ENCODE assay signal across 9 cellular contexts in the genomic region with DNA sequence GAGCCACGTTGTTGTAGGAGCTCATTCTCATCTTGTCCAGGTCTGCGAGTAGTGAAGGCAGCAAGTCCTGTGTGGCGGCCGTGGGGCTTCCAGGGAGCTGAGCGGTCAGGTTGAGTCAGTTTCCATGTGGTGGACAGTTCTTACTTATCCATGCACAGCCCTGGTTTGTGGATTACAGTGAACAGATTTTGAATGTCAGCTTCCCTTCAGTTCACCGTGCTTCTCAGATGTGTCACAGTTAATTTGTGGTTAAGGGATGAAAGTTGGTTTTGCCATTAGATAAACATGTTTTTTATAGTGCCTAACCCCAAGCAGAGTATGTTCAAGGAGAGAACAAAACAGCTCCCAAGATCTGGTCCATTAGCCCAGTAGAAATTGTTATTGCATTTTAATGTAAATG.
DNase-seq lines count a peak whose midpoint lies in the region; ATAC-seq and TF ChIP-seq lines count a peak whose summit lies in the region.
"Had no signal": no experiment of that assay in that cellular context is flagged by ENCODE, and none has a peak within 500 bp of the region (broad histone marks: within the 10 kb centered on the region; RNA-seq: fewer than 3 reads in every experiment).

No MANE protein-coding gene starts in this region.

- H3K9me3 Mint-ChIP-seq in activated CD8-positive, alpha-beta T cell treated with anti-CD3 and anti-CD28 coated beads, Interleukin-2, amount 10 ng/mL, durations not matched to agents 7 days and 5 days (ENCODE audit: insufficient read depth): no peaks in the 10 kb centered on the region

- no peak overlapping the region for H3K4me3 ChIP-seq in hepatocyte
- H3K4me3 ChIP-seq: thoracic aorta had no signal

- CTCF ChIA-PET in activated CD8-positive, alpha-beta T cell treated with anti-CD3 and anti-CD28 coated beads, Interleukin-2, amount 10 ng/mL, durations not matched to agents 7 days and 5 days (lab: Charles Lee): interaction anchor here (0.5 to 1.5 kb wide), 8 partner anchors 9 to 251 kb away, joined by 3 to 4 read pairs (median 3); no protein-coding TSS in a partner anchor

- no peaks in the 10 kb centered on the region for H3K9me3 ChIP-seq in hepatocyte (ENCODE audit: low read depth)
- H3K9me3 ChIP-seq: thoracic aorta had no signal

- H3K4me1 Mint-ChIP-seq in activated CD8-positive, alpha-beta T cell treated with anti-CD3 and anti-CD28 coated beads, Interleukin-2, amount 10 ng/mL, durations not matched to agents 7 days and 5 days (ENCODE audit: low read depth): peaks cover 75% of the 10 kb centered on the region

- peaks cover 13% of the 10 kb centered on the region for H3K4me1 ChIP-seq in hepatocyte (ENCODE audit: insufficient read depth)

- ATAC-seq in activated CD8-positive, alpha-beta T cell treated with anti-CD3 and anti-CD28 coated beads, Interleukin-2, amount 10 ng/mL, durations not matched to agents 7 days and 5 days: no peak

- H3K27ac ChIP-seq in hepatocyte: no peak overlapping the region
- H3K27ac ChIP-seq: thoracic aorta had no signal

- peaks cover 9% of the 10 kb centered on the region for H4K20me1 ChIP-seq in hepatocyte (ENCODE audit: insufficient read depth, poor library complexity, severe bottlenecking)

- no peak overlapping the region for H3K4me3 Mint-ChIP-seq in activated CD8-positive, alpha-beta T cell treated with anti-CD3 and anti-CD28 coated beads, Interleukin-2, amount 10 ng/mL, durations not matched to agents 7 days and 5 days

- H3K9me2 ChIP-seq in hepatocyte (replicated peaks; ENCODE audit: insufficient read depth): no peaks in the 10 kb centered on the region

- peaks cover 67% of the 10 kb centered on the region for H3K36me3 Mint-ChIP-seq in activated CD8-positive, alpha-beta T cell treated with anti-CD3 and anti-CD28 coated beads, Interleukin-2, amount 10 ng/mL, durations not matched to agents 7 days and 5 days (ENCODE audit: low read depth)

- no peak for TF ChIP-seq CTCF in hepatocyte (IDR thresholded peaks at IDR 0.05; ENCODE audit: poor library complexity)

- no peaks in the 10 kb centered on the region for H3K36me3 ChIP-seq in hepatocyte (replicated peaks; ENCODE audit: insufficient read depth, low read depth)
- H3K36me3 ChIP-seq: thoracic aorta had no signal

- peaks cover 68% of the 10 kb centered on the region for H3K79me2 ChIP-seq in hepatocyte

- H3K4me2 ChIP-seq in hepatocyte: no peak overlapping the region

- POLR2A ChIA-PET in activated CD8-positive, alpha-beta T cell treated with anti-CD3 and anti-CD28 coated beads, Interleukin-2, amount 10 ng/mL, durations not matched to agents 7 days and 5 days (lab: Charles Lee): no interaction called here

- DNase-seq in AG08395 (ENCODE audit: low spot score) (peak; percentile 76), GM04503 (ENCODE audit: low read depth) (peak; percentile 82), glomerular visceral epithelial cell (ENCODE audit: extremely low spot score) (peak; percentile 87), NCI-H187 treated with DMSO at 0.1 percent for 48 hours (lab: John Stamatoyannopoulos, UW) (no peak), hepatocyte (ENCODE audit: low spot score) (no peak), T-helper 9 cell (no peak), AML-193 (lab: John Stamatoyannopoulos, UW) (no peak)
- no peak for DNase-seq in activated CD8-positive, alpha-beta T cell treated with anti-CD3 and anti-CD28 coated beads, Interleukin-2, amount 10 ng/mL, durations not matched to agents 7 days and 5 days

- H3K27me3 ChIP-seq in hepatocyte: no peaks in the 10 kb centered on the region

- peak overlapping the region; percentile 34 for H3K27ac Mint-ChIP-seq in activated CD8-positive, alpha-beta T cell treated with anti-CD3 and anti-CD28 coated beads, Interleukin-2, amount 10 ng/mL, durations not matched to agents 7 days and 5 days

- whole genome bisulfite sequencing in hepatocyte (ENCODE audit: low lambda C conversion rate, missing lambda C conversion rate): 66% methylated on average over 6 of the region's 6 CpGs

- H2AFZ ChIP-seq in hepatocyte: no peak overlapping the region

- no peaks in the 10 kb centered on the region for H3K27me3 Mint-ChIP-seq in activated CD8-positive, alpha-beta T cell treated with anti-CD3 and anti-CD28 coated beads, Interleukin-2, amount 10 ng/mL, durations not matched to agents 7 days and 5 days (ENCODE audit: low read depth)

Comparison
In these comparisons a context has a peak if more than half of its experiments do, and no peak if none do; other contexts are left out.
1. DNase-seq: peak in AG08395 (single experiment), GM04503 (single experiment) and glomerular visceral epithelial cell (single experiment); none in activated CD8-positive, alpha-beta T cell treated with anti-CD3 and anti-CD28 coated beads, Interleukin-2, amount 10 ng/mL, durations not matched to agents 7 days and 5 days (single experiment), NCI-H187 treated with DMSO at 0.1 percent for 48 hours (single experiment), hepatocyte (single experiment), T-helper 9 cell (single experiment) and AML-193 (0 of 2).